ENCODE assay signal across 15 cellular contexts in the genomic region with DNA sequence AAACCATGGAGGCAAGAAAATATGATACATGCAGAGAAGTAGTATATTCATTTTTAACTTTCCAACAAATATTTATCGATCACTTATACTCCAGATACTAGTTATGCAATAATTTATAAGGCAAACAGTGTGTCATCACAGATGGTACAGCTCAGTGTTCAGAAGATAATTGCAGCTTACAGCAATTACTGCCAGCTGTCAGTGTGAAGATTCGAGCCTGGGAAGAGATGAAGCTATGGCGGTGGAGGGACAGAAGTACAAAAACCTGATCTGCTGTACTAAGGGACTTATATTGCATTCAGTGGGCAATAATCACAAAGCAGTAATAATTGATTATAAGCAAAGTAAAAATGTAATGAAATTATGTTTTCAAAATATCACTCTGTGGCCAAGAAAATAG.
"Had no signal": no experiment of that assay in that cellular context is flagged by ENCODE, and none has a peak within 500 bp of the region (broad histone marks: within the 10 kb centered on the region; RNA-seq: fewer than 3 reads in every experiment).

No MANE protein-coding gene starts in this region.

- H3K36me3 ChIP-seq: colonic mucosa, left lung had no signal

- H3K27ac ChIP-seq: colonic mucosa, left lung had no signal

- H3K27me3 ChIP-seq: colonic mucosa, left lung had no signal

- H3K9me3 ChIP-seq: colonic mucosa had no signal

- H3K36me3 Mint-ChIP-seq: mesothelial cell of epicardium; stimulated activated naive B cell treated with anti-CD40 and anti-IgM and Interleukin-4, amounts not matched to agents 10 μg/mL and 1 μg/mL and 100 μg/mL, for 72 hours had no signal

- H3K27me3 Mint-ChIP-seq: activated CD4-positive, alpha-beta T cell treated with anti-CD3 and anti-CD28 coated beads, Interleukin-2, amount 10 ng/mL, durations not matched to agents 7 days and 5 days; activated naive CD8-positive, alpha-beta T cell treated with anti-CD3 and anti-CD28 coated beads, Interleukin-2, amount 50 U/mL, for 24 hours; central memory CD8-positive, alpha-beta T cell; stimulated activated naive B cell treated with anti-CD40 and anti-IgM and Interleukin-4, amounts not matched to agents 10 μg/mL and 1 μg/mL and 100 μg/mL, for 72 hours had no signal

- H3K9me3 Mint-ChIP-seq: activated naive CD4-positive, alpha-beta T cell treated with anti-CD3 and anti-CD28 coated beads for 36 hours; mesothelial cell of epicardium; nephron had no signal

- H3K4me1 ChIP-seq: colonic mucosa, left lung had no signal

- DNase-seq: activated CD4-positive, alpha-beta T cell treated with anti-CD3 and anti-CD28 coated beads, Interleukin-2, amount 10 ng/mL, durations not matched to agents 7 days and 5 days; activated CD8-positive, alpha-beta T cell treated with anti-CD3 and anti-CD28 coated beads, Interleukin-2, amount 10 ng/mL, durations not matched to agents 7 days and 5 days; activated naive CD4-positive, alpha-beta T cell treated with anti-CD3 and anti-CD28 coated beads for 36 hours; activated naive CD8-positive, alpha-beta T cell treated with anti-CD3 and anti-CD28 coated beads, Interleukin-2, amount 50 U/mL, for 24 hours; activated T-cell treated with anti-CD3 and anti-CD28 coated beads, Interleukin-2, amount 50 U/mL, for 4 hours; anterior cingulate cortex; colonic mucosa; foreskin melanocyte; left lung; nucleus accumbens; posterior cingulate gyrus; stimulated activated naive B cell treated with anti-CD40 and anti-IgM and Interleukin-4, amounts not matched to agents 10 μg/mL and 1 μg/mL and 100 μg/mL, for 72 hours had no signal

- H3K4me1 Mint-ChIP-seq: activated CD4-positive, alpha-beta T cell treated with anti-CD3 and anti-CD28 coated beads, Interleukin-2, amount 10 ng/mL, durations not matched to agents 7 days and 5 days; activated naive CD8-positive, alpha-beta T cell treated with anti-CD3 and anti-CD28 coated beads, Interleukin-2, amount 50 U/mL, for 24 hours; central memory CD8-positive, alpha-beta T cell; mesothelial cell of epicardium; stimulated activated naive B cell treated with anti-CD40 and anti-IgM and Interleukin-4, amounts not matched to agents 10 μg/mL and 1 μg/mL and 100 μg/mL, for 72 hours had no signal

- H3K4me3 ChIP-seq: colonic mucosa, left lung had no signal

- H3K4me3 Mint-ChIP-seq: activated CD4-positive, alpha-beta T cell treated with anti-CD3 and anti-CD28 coated beads, Interleukin-2, amount 10 ng/mL, durations not matched to agents 7 days and 5 days; activated CD8-positive, alpha-beta T cell treated with anti-CD3 and anti-CD28 coated beads, Interleukin-2, amount 10 ng/mL, durations not matched to agents 7 days and 5 days; activated naive CD4-positive, alpha-beta T cell treated with anti-CD3 and anti-CD28 coated beads for 36 hours; activated naive CD8-positive, alpha-beta T cell treated with anti-CD3 and anti-CD28 coated beads, Interleukin-2, amount 50 U/mL, for 24 hours; activated T-cell treated with anti-CD3 and anti-CD28 coated beads, Interleukin-2, amount 50 U/mL, for 4 hours; central memory CD8-positive, alpha-beta T cell; mesothelial cell of epicardium; nephron; stimulated activated naive B cell treated with anti-CD40 and anti-IgM and Interleukin-4, amounts not matched to agents 10 μg/mL and 1 μg/mL and 100 μg/mL, for 72 hours had no signal

- H3K27ac Mint-ChIP-seq: activated CD4-positive, alpha-beta T cell treated with anti-CD3 and anti-CD28 coated beads, Interleukin-2, amount 10 ng/mL, durations not matched to agents 7 days and 5 days; activated CD8-positive, alpha-beta T cell treated with anti-CD3 and anti-CD28 coated beads, Interleukin-2, amount 10 ng/mL, durations not matched to agents 7 days and 5 days; activated naive CD4-positive, alpha-beta T cell treated with anti-CD3 and anti-CD28 coated beads for 36 hours; activated naive CD8-positive, alpha-beta T cell treated with anti-CD3 and anti-CD28 coated beads, Interleukin-2, amount 50 U/mL, for 24 hours; mesothelial cell of epicardium; nephron; stimulated activated naive B cell treated with anti-CD40 and anti-IgM and Interleukin-4, amounts not matched to agents 10 μg/mL and 1 μg/mL and 100 μg/mL, for 72 hours had no signal
